28 cellular contexts compared by ENCODE assay signal in the genomic region with DNA sequence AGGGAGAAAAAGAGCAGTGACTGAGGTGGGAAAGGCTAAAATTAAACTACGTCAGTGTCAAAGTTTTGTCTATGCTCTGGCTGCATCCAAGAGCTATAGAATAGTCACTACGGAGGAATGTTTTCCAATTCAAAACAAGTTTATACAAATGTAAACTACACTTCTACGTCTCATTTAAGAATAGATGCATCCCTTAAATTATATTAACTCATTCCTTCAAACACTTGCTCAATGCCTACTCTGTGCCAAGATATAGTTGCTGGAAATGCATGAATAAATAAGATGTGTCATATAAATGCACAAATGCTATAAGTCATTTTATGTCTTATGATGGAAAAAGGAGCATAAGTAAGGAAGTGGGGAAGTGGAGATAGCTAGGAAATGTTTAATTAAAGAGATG. TPM values are rescaled to one million over a fixed set of nuclear protein-coding genes. Genes with fewer than 3 reads are reported as not detected.
"Had no signal": no experiment of that assay in that cellular context is flagged by ENCODE, and none has a peak within 500 bp of the region (broad histone marks: within the 10 kb centered on the region; RNA-seq: fewer than 3 reads in every experiment).

No MANE protein-coding gene starts in this region.

- H3K36me3 ChIP-seq: esophagus squamous epithelium, gastrocnemius medialis, heart right ventricle, left lung, lower lobe of right lung had no signal

- ATAC-seq: esophagus mucosa, gastrocnemius medialis, heart right ventricle, left cardiac atrium, left lung, left ventricle myocardium superior, lower lobe of right lung, mucosa of descending colon had no signal

- H3K4me1 ChIP-seq: gastrocnemius medialis had no signal

- H3K4me3 Mint-ChIP-seq: mesothelial cell of epicardium, naive B cell had no signal

- H3K27ac Mint-ChIP-seq: mesothelial cell of epicardium had no signal

- H3K27me3 ChIP-seq: dorsolateral prefrontal cortex, gastrocnemius medialis had no signal

- DNase-seq: dermis blood vessel endothelial cell; dorsolateral prefrontal cortex; effector CD4-positive, alpha-beta T cell; effector memory CD4-positive, alpha-beta T cell; erythroblast; esophagus squamous epithelium; foreskin fibroblast; foreskin melanocyte; gastrocnemius medialis; glutamatergic neuron; head of caudate nucleus; heart right ventricle; hippocampal formation; left cardiac atrium; left lung; left ventricle myocardium superior; lower lobe of right lung; mesenchymal stem cell; mucosa of descending colon; naive B cell had no signal

- H3K4me3 ChIP-seq: coronary artery, dorsolateral prefrontal cortex, esophagus squamous epithelium, gastrocnemius medialis, heart right ventricle, left lung, lower lobe of right lung, mucosa of descending colon had no signal

- FAIRE-seq: colon, endothelial cell of umbilical vein, islet of Langerhans, keratinocyte had no signal

- H3K36me3 Mint-ChIP-seq: mesothelial cell of epicardium had no signal

- H3K27ac ChIP-seq: coronary artery, epithelial cell of prostate, esophagus squamous epithelium, gastrocnemius medialis, heart right ventricle, left lung, lower lobe of right lung had no signal

RNA-seq across cellular contexts. Expression of a gene that starts 4.2 kb away (rescaled TPM):
- total RNA-seq: dermis blood vessel endothelial cell, endothelial cell of umbilical vein had no signal
- polyA plus RNA-seq: keratinocyte had no signal
